ENCODE assay signal across 10 cellular contexts in genomic region chr3:3066910-3067309, GRCh38. TPM values are rescaled to one million over a fixed set of nuclear protein-coding genes. Genes with fewer than 3 reads are reported as not detected.
"Had no signal": no experiment of that assay in that cellular context is flagged by ENCODE, and none has a peak within 500 bp of the region (broad histone marks: within the 10 kb centered on the region; RNA-seq: fewer than 3 reads in every experiment).

No MANE protein-coding gene starts in this region.

- H3K9ac ChIP-seq: GM23248 had no signal

- ATAC-seq: HCT116, K562 had no signal

- H3K9me3 ChIP-seq: HAP-1 had no signal

- H2AFZ ChIP-seq: GM23248 had no signal

- H3K36me3 ChIP-seq: HAP-1 had no signal

- DNase-seq: GM23248, GOT3, H7, HFFc6, IMR-90, KG1 had no signal

- H3K4me3 ChIP-seq: GM23248, HAP-1, K562 had no signal

- H3K4me1 ChIP-seq: HAP-1 had no signal

- H3K27ac ChIP-seq: GM23248, HL-60 had no signal

RNA-seq across cellular contexts. Expression of gene IL5RA, which starts 43.3 kb away (rescaled TPM):
- total RNA-seq: GM23248, H7, HFFc6, IMR-90 had no signal
- polyA plus RNA-seq: GM23248, IMR-90 had no signal
